ENCODE assay signal across 20 cellular contexts in the genomic region with DNA sequence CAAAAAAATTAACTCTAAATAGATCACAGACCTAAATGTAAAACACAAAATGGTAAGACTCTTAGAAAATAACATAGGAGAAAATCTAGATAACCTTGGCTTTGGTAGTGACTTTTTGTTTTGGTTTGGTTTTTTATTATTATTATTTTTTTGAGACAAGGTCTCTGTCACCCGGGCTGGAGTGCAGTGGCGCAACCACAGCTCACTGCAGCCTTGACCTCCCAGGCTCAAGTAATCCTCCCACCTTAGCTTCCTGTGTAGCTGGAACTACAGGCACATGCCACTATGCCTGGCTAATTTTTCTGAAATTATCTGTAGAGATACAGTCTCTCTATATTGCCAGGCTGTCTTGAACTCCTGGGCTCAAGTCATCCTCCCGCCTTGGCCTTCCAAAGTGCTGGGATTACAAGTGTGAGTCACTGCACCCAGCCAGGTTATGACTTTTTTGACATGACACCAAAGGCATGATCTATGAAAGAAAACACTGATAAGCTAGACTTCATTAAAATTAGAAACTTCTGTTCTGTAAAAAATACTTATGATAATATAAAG.
DNase-seq lines count a peak whose midpoint lies in the region; ATAC-seq, FAIRE-seq and TF ChIP-seq lines count a peak whose summit lies in the region.
"Had no signal": no experiment of that assay in that cellular context is flagged by ENCODE, and none has a peak within 500 bp of the region (broad histone marks: within the 10 kb centered on the region; RNA-seq: fewer than 3 reads in every experiment).

No MANE protein-coding gene starts in this region.

- no peak overlapping the region for H3K27ac Mint-ChIP-seq in GM23338
- no peak overlapping the region for H3K27ac Mint-ChIP-seq in activated naive CD8-positive, alpha-beta T cell treated with anti-CD3 and anti-CD28 coated beads for 36 hours
- H3K27ac Mint-ChIP-seq: activated CD4-positive, alpha-beta memory T cell treated with anti-CD3 and anti-CD28 coated beads for 36 hours; activated naive CD8-positive, alpha-beta T cell; HFFc6; T-helper 1 cell treated with Interleukin-12 subunit alpha and Interleukin-12 subunit beta and Interleukin-4 antibody, amounts not matched to agents 30 μg/mL and 1 μg/mL, for 36 hours had no signal

- H3K9me3 ChIP-seq in ascending aorta (no peaks in the 10 kb centered on the region), keratinocyte (ENCODE audit: control insufficient read depth, low read depth, low read length) (no peaks in the 10 kb centered on the region), skeletal muscle tissue (ENCODE audit: control insufficient read depth in 3 of 3, low read length in 3 of 3) (no peaks in the 10 kb centered on the region), Peyer's patch (no peaks in the 10 kb centered on the region)

- no peak overlapping the region for H3K4me3 Mint-ChIP-seq in GM23338
- no peak overlapping the region for H3K4me3 Mint-ChIP-seq in activated naive CD8-positive, alpha-beta T cell treated with anti-CD3 and anti-CD28 coated beads for 36 hours
- H3K4me3 Mint-ChIP-seq: activated CD4-positive, alpha-beta memory T cell treated with anti-CD3 and anti-CD28 coated beads for 36 hours; activated naive CD8-positive, alpha-beta T cell; HFFc6; T-helper 1 cell treated with Interleukin-12 subunit alpha and Interleukin-12 subunit beta and Interleukin-4 antibody, amounts not matched to agents 30 μg/mL and 1 μg/mL, for 36 hours had no signal

- DNase-seq in GM23338 (ENCODE audit: low spot score) (no peak), ascending aorta (ENCODE audit: low spot score in 2 of 2) (no peak), keratinocyte (ENCODE audit: low read depth, low spot score) (no peak), posterior cingulate gyrus (no peak), Peyer's patch (no peak), DMS53 treated with DMSO at 0.1 percent for 48 hours (lab: John Stamatoyannopoulos, UW; ENCODE audit: unreplicated experiment) (no peak)
- no peak for DNase-seq in activated naive CD8-positive, alpha-beta T cell treated with anti-CD3 and anti-CD28 coated beads for 36 hours
- DNase-seq: activated CD4-positive, alpha-beta memory T cell treated with anti-CD3 and anti-CD28 coated beads for 36 hours; activated T-cell treated with anti-CD3 and anti-CD28 coated beads, Interleukin-2, amount 50 U/mL, for 1 hour; EL; HFFc6; NCI-H146; NCI-H446; stimulated activated CD4-positive, alpha-beta T cell treated with anti-CD3 and anti-CD28 coated beads, Interleukin-12 subunit alpha, Interleukin-12 subunit beta, amount 100 ng/mL, for 4 hours had no signal

- H3K27ac ChIP-seq in GM23338 (ENCODE audit: low read depth) (no peak overlapping the region), ascending aorta (peak overlapping the region; percentile 74 to 75), keratinocyte (ENCODE audit: control insufficient read depth, insufficient read depth, low read length) (peak overlapping the region; percentile 74), skeletal muscle tissue (ENCODE audit: low read depth, low read length) (peak overlapping the region; percentile 95), Peyer's patch (peak overlapping the region in 1 of 4 donors; percentile 75)
- H3K27ac ChIP-seq: cardiac muscle cell, parathyroid adenoma, VCaP had no signal

- no peak for TF ChIP-seq CTCF in GM23338 (conservative IDR thresholded peaks at IDR 0.05; ENCODE audit: low read depth in 2 of 2)
- no peak for TF ChIP-seq CTCF in ascending aorta (IDR thresholded peaks at IDR 0.05)
- TF ChIP-seq CTCF in keratinocyte (optimal IDR thresholded peaks at IDR 0.05 in 1 of 3, IDR thresholded peaks at IDR 0.05 in 1 of 3, conservative IDR thresholded peaks at IDR 0.05 in 1 of 3; ENCODE audit: extremely low read depth in 1 of 3, insufficient read depth in 2 of 3, low read length in 3 of 3): no peak
- TF ChIP-seq CTCF in Peyer's patch (IDR thresholded peaks at IDR 0.05): no peak

- no peaks in the 10 kb centered on the region for H3K9me1 ChIP-seq in keratinocyte (ENCODE audit: control insufficient read depth, extremely low read depth, insufficient read depth, low read length)

- H3K27me3 Mint-ChIP-seq in GM23338 (ENCODE audit: insufficient read depth, low read depth, poor library complexity): peaks cover 2% of the 10 kb centered on the region
- H3K27me3 Mint-ChIP-seq in activated naive CD8-positive, alpha-beta T cell treated with anti-CD3 and anti-CD28 coated beads for 36 hours: no peaks in the 10 kb centered on the region
- H3K27me3 Mint-ChIP-seq: activated CD4-positive, alpha-beta memory T cell treated with anti-CD3 and anti-CD28 coated beads for 36 hours had no signal

- H3K27me3 ChIP-seq in GM23338 (ENCODE audit: insufficient read depth) (no peaks in the 10 kb centered on the region), ascending aorta (no peaks in the 10 kb centered on the region), keratinocyte (ENCODE audit: control insufficient read depth, extremely low read depth, insufficient read depth, low read length) (no peaks in the 10 kb centered on the region), skeletal muscle tissue (ENCODE audit: control insufficient read depth in 3 of 3, insufficient read depth in 3 of 3, low read length in 3 of 3) (no peaks in the 10 kb centered on the region), Peyer's patch (no peaks in the 10 kb centered on the region)
- H3K27me3 ChIP-seq: cardiac muscle cell had no signal

- H4K20me1 ChIP-seq in GM23338 (replicated peaks; ENCODE audit: insufficient read depth) (no peaks in the 10 kb centered on the region), keratinocyte (ENCODE audit: control insufficient read depth, extremely low read depth, insufficient read depth, low read length) (no peaks in the 10 kb centered on the region)

- no peak overlapping the region for H3K4me2 ChIP-seq in GM23338
- peak overlapping the region; percentile 82 for H3K4me2 ChIP-seq in keratinocyte (ENCODE audit: control insufficient read depth, extremely low read depth, insufficient read depth, low read depth, low read length)

- no peaks in the 10 kb centered on the region for H3K36me3 Mint-ChIP-seq in GM23338 (ENCODE audit: low read depth)
- H3K36me3 Mint-ChIP-seq in activated naive CD8-positive, alpha-beta T cell treated with anti-CD3 and anti-CD28 coated beads for 36 hours: no peaks in the 10 kb centered on the region
- H3K36me3 Mint-ChIP-seq: activated CD4-positive, alpha-beta memory T cell treated with anti-CD3 and anti-CD28 coated beads for 36 hours; activated naive CD8-positive, alpha-beta T cell had no signal

- H3K9me2 ChIP-seq in GM23338 (ENCODE audit: insufficient read depth): no peaks in the 10 kb centered on the region

- H3K4me3 ChIP-seq in GM23338: no peak overlapping the region
- H3K4me3 ChIP-seq in ascending aorta: peak overlapping the region; percentile 18 to 52
- no peak overlapping the region for H3K4me3 ChIP-seq in keratinocyte (ENCODE audit: control insufficient read depth in 2 of 3, extremely low read depth in 1 of 3, insufficient read depth in 2 of 3, low read depth in 1 of 3, low read length in 3 of 3)
- peak overlapping the region; percentile 54 to 65 (median 64) for H3K4me3 ChIP-seq in skeletal muscle tissue (ENCODE audit: low read length in 3 of 3)
- H3K4me3 ChIP-seq in Peyer's patch: no peak overlapping the region
- H3K4me3 ChIP-seq: cardiac muscle cell had no signal

- H3F3A ChIP-seq in GM23338 (replicated peaks; ENCODE audit: low read depth): no peaks in the 10 kb centered on the region

- H2AFZ ChIP-seq in GM23338: peak overlapping the region; percentile 52; the same call in 1 of the 2 replicates
- no peak overlapping the region for H2AFZ ChIP-seq in keratinocyte (ENCODE audit: control insufficient read depth, low read length)

- H3K79me2 ChIP-seq in GM23338 (replicated peaks; ENCODE audit: insufficient read depth) (no peaks in the 10 kb centered on the region), keratinocyte (ENCODE audit: control insufficient read depth, insufficient read depth, low read length) (no peaks in the 10 kb centered on the region)
- H3K79me2 ChIP-seq: parathyroid adenoma had no signal

- H3K36me3 ChIP-seq in GM23338 (ENCODE audit: insufficient read depth) (no peaks in the 10 kb centered on the region), ascending aorta (no peaks in the 10 kb centered on the region), keratinocyte (ENCODE audit: control insufficient read depth in 2 of 2, extremely low read depth in 1 of 2, insufficient read depth in 2 of 2, low read length in 2 of 2) (no peaks in the 10 kb centered on the region), skeletal muscle tissue (ENCODE audit: control insufficient read depth in 3 of 3, insufficient read depth in 3 of 3, low read length in 3 of 3) (no peaks in the 10 kb centered on the region), Peyer's patch (no peaks in the 10 kb centered on the region)
- H3K36me3 ChIP-seq: cardiac muscle cell had no signal

- no peak for TF ChIP-seq POLR2A in Peyer's patch (IDR thresholded peaks at IDR 0.05)

- dilution Hi-C loops in keratinocyte (cut with MboI; ENCODE audit: extremely low pct_ligation_motif_present, low sequenced_read_pairs): loop anchor here (25.0 kb wide), 1 partner anchor 177 kb away; no protein-coding TSS in a partner anchor

- peaks cover 4% of the 10 kb centered on the region; the same call in 1 of the 2 replicates for H3K4me1 ChIP-seq in GM23338 (ENCODE audit: insufficient read depth)
- peaks cover under 1 to 4% of the 10 kb centered on the region in 2 donors for H3K4me1 ChIP-seq in ascending aorta
- H3K4me1 ChIP-seq in keratinocyte (ENCODE audit: control insufficient read depth, extremely low read depth, insufficient read depth, low read length): peaks cover 18% of the 10 kb centered on the region
- peaks cover 6 to 9% (median 7%) of the 10 kb centered on the region in 3 donors for H3K4me1 ChIP-seq in skeletal muscle tissue (ENCODE audit: control insufficient read depth in 3 of 3, insufficient read depth in 3 of 3, low read length in 3 of 3)
- no peaks in the 10 kb centered on the region for H3K4me1 ChIP-seq in Peyer's patch

- H3K9ac ChIP-seq in keratinocyte (ENCODE audit: control insufficient read depth, extremely low read depth, insufficient read depth, low read length) (no peak overlapping the region), skeletal muscle tissue (ENCODE audit: low read depth in 1 of 3, low read length in 3 of 3) (peak overlapping the region; percentile 7 to 82 (median 74))
- H3K9ac ChIP-seq: parathyroid adenoma had no signal

- no peak for ATAC-seq in GM23338

- peaks cover 16% of the 10 kb centered on the region for H3K4me1 Mint-ChIP-seq in GM23338
- H3K4me1 Mint-ChIP-seq in activated naive CD8-positive, alpha-beta T cell treated with anti-CD3 and anti-CD28 coated beads for 36 hours: no peaks in the 10 kb centered on the region

- H3K9me3 Mint-ChIP-seq in GM23338: no peaks in the 10 kb centered on the region
- H3K9me3 Mint-ChIP-seq in activated naive CD8-positive, alpha-beta T cell treated with anti-CD3 and anti-CD28 coated beads for 36 hours: no peaks in the 10 kb centered on the region
- H3K9me3 Mint-ChIP-seq: activated CD4-positive, alpha-beta memory T cell treated with anti-CD3 and anti-CD28 coated beads for 36 hours; HFFc6; T-helper 1 cell treated with Interleukin-12 subunit alpha and Interleukin-12 subunit beta and Interleukin-4 antibody, amounts not matched to agents 30 μg/mL and 1 μg/mL, for 36 hours had no signal

- no peak for FAIRE-seq in keratinocyte (lab: Jason Lieb, UNC)

- intact Hi-C loops in ascending aorta (cut with DNase I) (no loop called here), posterior cingulate gyrus (cut with DNase I) (no loop called here)

TF ChIP-seq in GM23338, 12 proteins besides CTCF, POLR2A, EP300 and RAD21 (continues in another document):
- no peak for TF ChIP-seq POLR2AphosphoS5 (IDR thresholded peaks at IDR 0.05; ENCODE audit: low read depth)

Comparison
In these comparisons a context has a peak if more than half of its experiments do, and no peak if none do; other contexts are left out.
1. H3K4me3 ChIP-seq: peak in ascending aorta (2 of 2) and skeletal muscle tissue (3 of 3); none in GM23338 (single experiment), keratinocyte (0 of 3) and Peyer's patch (0 of 4).